In the genomic region with DNA sequence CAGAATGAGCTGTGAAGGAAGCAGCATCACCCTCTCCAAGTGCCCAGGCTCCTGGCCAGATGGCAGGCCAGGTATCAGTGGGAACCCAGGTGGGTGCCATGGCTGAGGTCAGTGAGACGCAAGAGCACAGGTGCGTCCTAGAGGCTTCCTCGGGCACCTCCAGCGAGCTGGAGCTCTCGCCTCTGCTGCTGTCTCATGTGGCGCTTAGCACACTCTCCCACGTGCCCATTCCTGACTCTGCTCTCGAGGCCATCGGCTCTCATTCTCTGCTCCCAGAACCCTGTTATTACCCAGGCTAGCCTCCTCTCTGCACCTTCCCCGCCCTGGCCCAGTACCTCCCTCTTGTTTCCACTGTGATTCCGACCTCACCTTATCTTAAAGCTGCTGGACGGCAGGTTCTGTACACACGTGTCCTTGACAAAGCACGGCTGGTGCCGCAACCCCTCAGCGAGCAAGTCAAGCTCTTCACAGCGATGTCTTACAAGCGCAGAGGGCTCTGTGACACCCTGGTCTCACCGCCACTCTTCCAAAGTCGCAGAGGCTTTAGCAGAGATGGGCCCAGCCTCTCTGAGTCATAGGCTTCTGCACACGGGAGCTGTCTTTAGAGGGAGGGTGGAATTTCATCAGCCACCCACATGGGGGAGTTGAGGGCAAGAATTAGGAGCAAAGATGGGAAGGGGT, we compare ENCODE assay signal across 17 cellular contexts. TPM values are rescaled to one million over a fixed set of nuclear protein-coding genes. Genes with fewer than 3 reads are reported as not detected.
DNase-seq lines count a peak whose midpoint lies in the region; ATAC-seq, FAIRE-seq and TF ChIP-seq lines count a peak whose summit lies in the region.
"Had no signal": no experiment of that assay in that cellular context is flagged by ENCODE, and none has a peak within 500 bp of the region (broad histone marks: within the 10 kb centered on the region; RNA-seq: fewer than 3 reads in every experiment).

No MANE protein-coding gene starts in this region.

- H3K27ac Mint-ChIP-seq in activated CD8-positive, alpha-beta T cell treated with anti-CD3 and anti-CD28 coated beads, Interleukin-2, amount 10 ng/mL, durations not matched to agents 7 days and 5 days: peak overlapping the region; percentile 58
- H3K27ac Mint-ChIP-seq in activated CD8-positive, alpha-beta T cell treated with anti-CD3 and anti-CD28 coated beads for 36 hours: no peak overlapping the region
- H3K27ac Mint-ChIP-seq: activated naive CD4-positive, alpha-beta T cell treated with anti-CD3 and anti-CD28 coated beads for 36 hours had no signal

- H3K4me3 ChIP-seq in astrocyte of the cerebellum (ENCODE audit: low read depth, low read length) (no peak overlapping the region), fibroblast of villous mesenchyme (ENCODE audit: low read depth, low read length) (no peak overlapping the region)
- H3K4me3 ChIP-seq: A549, ovary, SJSA1, spleen had no signal

- H3K4me1 Mint-ChIP-seq in activated CD8-positive, alpha-beta T cell treated with anti-CD3 and anti-CD28 coated beads, Interleukin-2, amount 10 ng/mL, durations not matched to agents 7 days and 5 days (ENCODE audit: low read depth): no peaks in the 10 kb centered on the region
- H3K4me1 Mint-ChIP-seq in activated CD8-positive, alpha-beta T cell treated with anti-CD3 and anti-CD28 coated beads for 36 hours (ENCODE audit: low read depth): no peaks in the 10 kb centered on the region

- FAIRE-seq in urothelium cell line (lab: Jason Lieb, UNC) (no peak), frontal cortex (lab: Jason Lieb, UNC) (no peak)
- FAIRE-seq: A549, colon, HTR-8/SVneo, keratinocyte had no signal

- no peak for ATAC-seq in activated CD8-positive, alpha-beta T cell treated with anti-CD3 and anti-CD28 coated beads, Interleukin-2, amount 10 ng/mL, durations not matched to agents 7 days and 5 days
- ATAC-seq in activated CD8-positive, alpha-beta T cell treated with anti-CD3 and anti-CD28 coated beads for 36 hours: no peak
- no peak for ATAC-seq in GM18861 (IDR thresholded peaks at IDR 0.05; ENCODE audit: unreplicated experiment)

- no peaks in the 10 kb centered on the region for H3K9me3 Mint-ChIP-seq in activated CD8-positive, alpha-beta T cell treated with anti-CD3 and anti-CD28 coated beads, Interleukin-2, amount 10 ng/mL, durations not matched to agents 7 days and 5 days (ENCODE audit: insufficient read depth)
- no peaks in the 10 kb centered on the region for H3K9me3 Mint-ChIP-seq in activated CD8-positive, alpha-beta T cell treated with anti-CD3 and anti-CD28 coated beads for 36 hours
- H3K9me3 Mint-ChIP-seq: activated naive CD4-positive, alpha-beta T cell treated with anti-CD3 and anti-CD28 coated beads for 36 hours had no signal

- TF ChIP-seq CTCF in activated CD8-positive, alpha-beta T cell treated with anti-CD3 and anti-CD28 coated beads for 36 hours (IDR thresholded peaks at IDR 0.05): no peak
- TF ChIP-seq CTCF in astrocyte of the cerebellum (IDR thresholded peaks at IDR 0.05; ENCODE audit: low read depth, low read length, missing control alignments): peak; percentile 10
- TF ChIP-seq CTCF in fibroblast of villous mesenchyme (IDR thresholded peaks at IDR 0.05; ENCODE audit: insufficient read depth, low read depth, low read length): no peak

- CTCF ChIA-PET in activated CD8-positive, alpha-beta T cell treated with anti-CD3 and anti-CD28 coated beads, Interleukin-2, amount 10 ng/mL, durations not matched to agents 7 days and 5 days (lab: Charles Lee): no interaction called here
- CTCF ChIA-PET in activated CD8-positive, alpha-beta T cell treated with anti-CD3 and anti-CD28 coated beads for 36 hours (lab: Charles Lee): no interaction called here

- H3K36me3 Mint-ChIP-seq in activated CD8-positive, alpha-beta T cell treated with anti-CD3 and anti-CD28 coated beads, Interleukin-2, amount 10 ng/mL, durations not matched to agents 7 days and 5 days (ENCODE audit: low read depth): peaks cover 40% of the 10 kb centered on the region
- peaks cover 33% of the 10 kb centered on the region for H3K36me3 Mint-ChIP-seq in activated CD8-positive, alpha-beta T cell treated with anti-CD3 and anti-CD28 coated beads for 36 hours (ENCODE audit: low read depth)

- H3K4me3 Mint-ChIP-seq in activated CD8-positive, alpha-beta T cell treated with anti-CD3 and anti-CD28 coated beads, Interleukin-2, amount 10 ng/mL, durations not matched to agents 7 days and 5 days: no peak overlapping the region
- H3K4me3 Mint-ChIP-seq in activated CD8-positive, alpha-beta T cell treated with anti-CD3 and anti-CD28 coated beads for 36 hours: no peak overlapping the region
- H3K4me3 Mint-ChIP-seq: activated naive CD4-positive, alpha-beta T cell treated with anti-CD3 and anti-CD28 coated beads for 36 hours had no signal

- H3K27me3 Mint-ChIP-seq in activated CD8-positive, alpha-beta T cell treated with anti-CD3 and anti-CD28 coated beads, Interleukin-2, amount 10 ng/mL, durations not matched to agents 7 days and 5 days (ENCODE audit: low read depth): no peaks in the 10 kb centered on the region
- H3K27me3 Mint-ChIP-seq in activated CD8-positive, alpha-beta T cell treated with anti-CD3 and anti-CD28 coated beads for 36 hours: no peaks in the 10 kb centered on the region

- POLR2A ChIA-PET in activated CD8-positive, alpha-beta T cell treated with anti-CD3 and anti-CD28 coated beads, Interleukin-2, amount 10 ng/mL, durations not matched to agents 7 days and 5 days (lab: Charles Lee): no interaction called here
- POLR2A ChIA-PET in activated CD8-positive, alpha-beta T cell treated with anti-CD3 and anti-CD28 coated beads for 36 hours (lab: Charles Lee): no interaction called here

- in situ Hi-C loops in astrocyte of the cerebellum (cut with HindIII; ENCODE audit: low sequenced_read_pairs): no loop called here

- DNase-seq in activated CD8-positive, alpha-beta T cell treated with anti-CD3 and anti-CD28 coated beads, Interleukin-2, amount 10 ng/mL, durations not matched to agents 7 days and 5 days: no peak
- no peak for DNase-seq in activated CD8-positive, alpha-beta T cell treated with anti-CD3 and anti-CD28 coated beads for 36 hours
- no peak for DNase-seq in astrocyte of the cerebellum (ENCODE audit: low read depth)
- peak; percentile 15 for DNase-seq in fibroblast of villous mesenchyme (ENCODE audit: low read depth)
- peak; percentile 13 for DNase-seq in urothelium cell line (ENCODE audit: low spot score)
- no peak for DNase-seq in NCI-H187 (lab: John Stamatoyannopoulos, UW)
- DNase-seq in frontal cortex (ENCODE audit: low spot score in 2 of 2): no peak
- DNase-seq: activated naive CD4-positive, alpha-beta T cell treated with anti-CD3 and anti-CD28 coated beads for 36 hours; DMS153; ovary; spleen had no signal

- intact Hi-C loops in activated CD8-positive, alpha-beta T cell treated with anti-CD3 and anti-CD28 coated beads for 36 hours (cut with micrococcal nuclease): no loop called here

RNA-seq across cellular contexts. Expression of gene MSANTD1, which starts 15.4 kb away (rescaled TPM):
- total RNA-seq in activated CD8-positive, alpha-beta T cell treated with anti-CD3 and anti-CD28 coated beads, Interleukin-2, amount 10 ng/mL, durations not matched to agents 7 days and 5 days: 1 to 10 TPM in 1 of 2 experiments, under 1 TPM in 1; 0.83 to 1.0 TPM
- under 1 TPM; 0.43 TPM for total RNA-seq in activated CD8-positive, alpha-beta T cell treated with anti-CD3 and anti-CD28 coated beads for 36 hours
- total RNA-seq in fibroblast of villous mesenchyme: 0.64 and 0.86 TPM in 2 replicates
- total RNA-seq in frontal cortex: 6.5 TPM

RNA-seq across cellular contexts. Expression of gene RGS12, which starts 59.3 kb away (rescaled TPM):
- total RNA-seq in activated CD8-positive, alpha-beta T cell treated with anti-CD3 and anti-CD28 coated beads, Interleukin-2, amount 10 ng/mL, durations not matched to agents 7 days and 5 days: 1 to 10 TPM; 4.7 to 8.3 TPM
- 1 to 10 TPM; 4.6 to 4.7 TPM for total RNA-seq in activated CD8-positive, alpha-beta T cell treated with anti-CD3 and anti-CD28 coated beads for 36 hours
- total RNA-seq in fibroblast of villous mesenchyme (11.7 and 13.5 TPM in 2 replicates), frontal cortex (72.2 TPM)

Comparison
In these comparisons a context has a peak if more than half of its experiments do, and no peak if none do; other contexts are left out.
1. DNase-seq: peak in fibroblast of villous mesenchyme (single experiment) and urothelium cell line (single experiment); none in activated CD8-positive, alpha-beta T cell treated with anti-CD3 and anti-CD28 coated beads, Interleukin-2, amount 10 ng/mL, durations not matched to agents 7 days and 5 days (single experiment), activated CD8-positive, alpha-beta T cell treated with anti-CD3 and anti-CD28 coated beads for 36 hours (single experiment), astrocyte of the cerebellum (single experiment), NCI-H187 (0 of 2) and frontal cortex (0 of 2).